1 cellular context compared by ENCODE assay signal in genomic region chr11:125175896-125176575, GRCh38.
TF ChIP-seq lines count a peak whose summit lies in the region.

No MANE protein-coding gene starts in this region.

TF ChIP-seq in H1, 55 proteins besides CTCF, POLR2A, EP300 and RAD21:
- no peak for TF ChIP-seq SP2 (IDR thresholded peaks at IDR 0.05; ENCODE audit: low read length)
- no peak for TF ChIP-seq RNF2 (IDR thresholded peaks at IDR 0.05; ENCODE audit: borderline replicate concordance, low read depth, low read length, missing control alignments, poor library complexity, severe bottlenecking)
- no peak for TF ChIP-seq ATF2 (IDR thresholded peaks at IDR 0.05; ENCODE audit: low read length)
- no peak for TF ChIP-seq SUZ12 (IDR thresholded peaks at IDR 0.05; ENCODE audit: low read length)
- TF ChIP-seq YY1 (IDR thresholded peaks at IDR 0.05; ENCODE audit: low read depth, low read length): no peak
- no peak for TF ChIP-seq TAF1 (IDR thresholded peaks at IDR 0.05; ENCODE audit: low read depth, low read length)
- TF ChIP-seq SAP30 (IDR thresholded peaks at IDR 0.05; ENCODE audit: insufficient read depth, insufficient replicate concordance, low read length): no peak
- no peak for TF ChIP-seq TCF12 (IDR thresholded peaks at IDR 0.05; ENCODE audit: low read depth, low read length)
- TF ChIP-seq HDAC6 (IDR thresholded peaks at IDR 0.05; ENCODE audit: low read depth, low read length): no peak
- TF ChIP-seq HDAC2 (IDR thresholded peaks at IDR 0.05; ENCODE audit: borderline replicate concordance in 1 of 2, low read depth in 2 of 2, low read length in 2 of 2): no peak
- TF ChIP-seq CHD2 (IDR thresholded peaks at IDR 0.05; ENCODE audit: low read length): no peak
- TF ChIP-seq BCL11A (IDR thresholded peaks at IDR 0.05; ENCODE audit: low read depth in 2 of 2, low read length in 2 of 2): no peak
- no peak for TF ChIP-seq KDM1A (IDR thresholded peaks at IDR 0.05; ENCODE audit: borderline replicate concordance, low read length)
- no peak for TF ChIP-seq BRCA1 (IDR thresholded peaks at IDR 0.05; ENCODE audit: low read depth, low read length)
